In genomic region chr20:22974354-22974753, GRCh38 we compare ENCODE assay signal across 8 cellular contexts.
A peak's percentile ranks its signal among the peaks of the same experiment; 100 is the strongest.
DNase-seq lines count a peak whose midpoint lies in the region; ATAC-seq and TF ChIP-seq lines count a peak whose summit lies in the region.
"Had no signal": no experiment of that assay in that cellular context is flagged by ENCODE, and none has a peak within 500 bp of the region (broad histone marks: within the 10 kb centered on the region; RNA-seq: fewer than 3 reads in every experiment).

No MANE protein-coding gene starts in this region.

- H3F3A ChIP-seq in MM.1S (ENCODE audit: insufficient read depth, low read length): no peaks in the 10 kb centered on the region

- H3K36me3 ChIP-seq in MM.1S (replicated peaks; ENCODE audit: insufficient read depth, low read length): no peaks in the 10 kb centered on the region

- no peak overlapping the region for H3K9ac ChIP-seq in MM.1S (ENCODE audit: low read length)

- H3K9me3 Mint-ChIP-seq in neural crest cell: peaks cover 5% of the 10 kb centered on the region
- H3K9me3 Mint-ChIP-seq: dendritic cell treated with granulocyte-macrophage colony-stimulating factor and Interleukin-4, amounts not matched to agents 40 ng/mL and 50 ng/mL, for 4 days had no signal

- no peak overlapping the region for H3K4me3 Mint-ChIP-seq in neural crest cell
- H3K4me3 Mint-ChIP-seq: dendritic cell treated with granulocyte-macrophage colony-stimulating factor and Interleukin-4, amounts not matched to agents 40 ng/mL and 50 ng/mL, for 4 days had no signal

- no peak for ATAC-seq in HG02840 (IDR thresholded peaks at IDR 0.05; ENCODE audit: low FRiP score, unreplicated experiment)

- H3K27ac Mint-ChIP-seq in neural crest cell (ENCODE audit: unreplicated experiment): no peak overlapping the region
- H3K27ac Mint-ChIP-seq: dendritic cell treated with granulocyte-macrophage colony-stimulating factor and Interleukin-4, amounts not matched to agents 40 ng/mL and 50 ng/mL, for 4 days had no signal

- H3K4me2 ChIP-seq in MM.1S (ENCODE audit: low read depth, low read length): no peak overlapping the region

- DNase-seq in MM.1S (no peak), choroid plexus epithelial cell (ENCODE audit: low read depth) (peak; percentile 71), neural crest cell (ENCODE audit: low read depth, low spot score) (no peak), ecto neural progenitor cell (ENCODE audit: low spot score) (no peak)
- DNase-seq in activated CD4-positive, alpha-beta T cell treated with anti-CD3 and anti-CD28 coated beads for 4 hours: no peak

- H2AFZ ChIP-seq in MM.1S (ENCODE audit: low read length): no peak overlapping the region

- H3K4me3 ChIP-seq in MM.1S (ENCODE audit: low read length) (no peak overlapping the region), choroid plexus epithelial cell (ENCODE audit: low read depth, low read length) (no peak overlapping the region)

- no peaks in the 10 kb centered on the region for H3K27me3 ChIP-seq in MM.1S (replicated peaks; ENCODE audit: insufficient read depth, low read length)

- H3K27ac ChIP-seq in MM.1S (ENCODE audit: low read length): no peak overlapping the region

- H3K27me3 Mint-ChIP-seq in neural crest cell (ENCODE audit: low read depth): peaks cover 62% of the 10 kb centered on the region

- no peaks in the 10 kb centered on the region for H3K4me1 Mint-ChIP-seq in neural crest cell

- no peaks in the 10 kb centered on the region for H4K20me1 ChIP-seq in MM.1S (ENCODE audit: insufficient read depth, low read length)

- no peaks in the 10 kb centered on the region for H3K9me3 ChIP-seq in MM.1S (replicated peaks; ENCODE audit: insufficient read depth, low read length)

- H3K79me2 ChIP-seq in MM.1S (ENCODE audit: low read length): no peaks in the 10 kb centered on the region

- H3K4me1 ChIP-seq in MM.1S (ENCODE audit: low read length): no peaks in the 10 kb centered on the region

- H3K36me3 Mint-ChIP-seq in neural crest cell (ENCODE audit: low read depth): no peaks in the 10 kb centered on the region

- TF ChIP-seq CTCF in GM12872 (IDR thresholded peaks at IDR 0.05; ENCODE audit: insufficient read depth, low read depth, low read length): peak; percentile 49
- TF ChIP-seq CTCF in MM.1S (IDR thresholded peaks at IDR 0.05; ENCODE audit: low read length): peak; percentile 12; the same call in 1 of the 2 replicates
- TF ChIP-seq CTCF in choroid plexus epithelial cell (conservative IDR thresholded peaks at IDR 0.05; ENCODE audit: low read depth, low read length): peak; percentile 83
- peak; percentile 55 for TF ChIP-seq CTCF in neural crest cell (conservative IDR thresholded peaks at IDR 0.05)

- H3K9me2 ChIP-seq in MM.1S (replicated peaks; ENCODE audit: insufficient read depth, low read length): no peaks in the 10 kb centered on the region

Comparison
In these comparisons a context has a peak if more than half of its experiments do, and no peak if none do; other contexts are left out.
1. CTCF ChIP-seq: peak in every context shown above with its lines; median percentile 83 in choroid plexus epithelial cell; 55 in neural crest cell; 49 in GM12872; 12 in MM.1S.